ENCODE assay signal across 9 cellular contexts in genomic region chr16:27245276-27246231, GRCh38. TPM values are rescaled to one million over a fixed set of nuclear protein-coding genes. Genes with fewer than 3 reads are reported as not detected.
DNase-seq lines count a peak whose midpoint lies in the region; ATAC-seq and TF ChIP-seq lines count a peak whose summit lies in the region.
"Had no signal": no experiment of that assay in that cellular context is flagged by ENCODE, and none has a peak within 500 bp of the region (broad histone marks: within the 10 kb centered on the region; RNA-seq: fewer than 3 reads in every experiment).

No MANE protein-coding gene starts in this region.

- peak; percentile 90 to 93 for ATAC-seq in activated CD4-positive, CD25-positive, alpha-beta regulatory T cell treated with anti-CD3 and anti-CD28 coated beads, Interleukin-2, amount 50 U/mL, for 24 hours
- ATAC-seq in GM21526 (IDR thresholded peaks at IDR 0.05; ENCODE audit: low FRiP score, unreplicated experiment) (no peak), HG03457 (IDR thresholded peaks at IDR 0.05; ENCODE audit: unreplicated experiment) (no peak), GM21737 (IDR thresholded peaks at IDR 0.05; ENCODE audit: unreplicated experiment) (no peak)

- 76% methylated on average over 20 of the region's 20 CpGs for WGBS in liver
- 66% methylated on average over 20 of the region's 20 CpGs for WGBS in suprapubic skin

- H3K9me3 ChIP-seq in liver (ENCODE audit: control insufficient read depth in 4 of 4, low read length in 3 of 4) (no peaks in the 10 kb centered on the region), suprapubic skin (no peaks in the 10 kb centered on the region)

- TF ChIP-seq POLR2A in suprapubic skin (IDR thresholded peaks at IDR 0.05), result no peak

- peaks cover 0 to 2% (median 0%) of the 10 kb centered on the region in 4 donors for H3K36me3 ChIP-seq in liver (ENCODE audit: control insufficient read depth in 4 of 4, insufficient read depth in 3 of 4, low read depth in 1 of 4, low read length in 3 of 4)
- peaks cover 3% of the 10 kb centered on the region for H3K36me3 ChIP-seq in suprapubic skin

- no peak for DNase-seq in activated CD4-positive, CD25-positive, alpha-beta regulatory T cell (lab: John Stamatoyannopoulos, UW)
- DNase-seq in astrocyte of the spinal cord (ENCODE audit: low read depth, low spot score) (peak; percentile 81), suprapubic skin (ENCODE audit: low spot score in 2 of 2) (no peak)

- TF ChIP-seq CTCF in astrocyte of the spinal cord (IDR thresholded peaks at IDR 0.05; ENCODE audit: low read depth, low read length), result no peak
- TF ChIP-seq CTCF in liver (IDR thresholded peaks at IDR 0.05; ENCODE audit: low read depth, low read length, missing input control), result no peak
- TF ChIP-seq CTCF in suprapubic skin (IDR thresholded peaks at IDR 0.05), result no peak

- H3K4me3 ChIP-seq in astrocyte of the spinal cord (ENCODE audit: low read depth, low read length) (no peak overlapping the region), liver (ENCODE audit: low read depth in 1 of 3, low read length in 3 of 3) (no peak overlapping the region), suprapubic skin (no peak overlapping the region)

- H3K27ac ChIP-seq in liver (ENCODE audit: low read depth in 1 of 2, low read length in 2 of 2), result peak overlapping the region; percentile 42 to 76
- H3K27ac ChIP-seq in suprapubic skin, result peak overlapping the region; percentile 44
- H3K27ac ChIP-seq: 22Rv1 had no signal

- H3K9ac ChIP-seq in liver (ENCODE audit: low read depth in 1 of 2, low read length in 2 of 2), result no peak overlapping the region

- in situ Hi-C loops in astrocyte of the spinal cord (cut with HindIII; ENCODE audit: low sequenced_read_pairs), result no loop called here

- TF ChIP-seq RAD21 in liver (IDR thresholded peaks at IDR 0.05), result no peak

- TF ChIP-seq EP300 in suprapubic skin (IDR thresholded peaks at IDR 0.05), result no peak

- H3K27me3 ChIP-seq in liver (ENCODE audit: control insufficient read depth in 4 of 4, insufficient read depth in 4 of 4, low read length in 3 of 4) (no peaks in the 10 kb centered on the region), suprapubic skin (no peaks in the 10 kb centered on the region)

- H3K4me1 ChIP-seq in liver (ENCODE audit: control insufficient read depth in 4 of 4, insufficient read depth in 4 of 4, low read length in 3 of 4) (peaks cover 0 to 11% (median 2%) of the 10 kb centered on the region in 4 donors), suprapubic skin (peaks cover 41% of the 10 kb centered on the region)

TF ChIP-seq in liver, 16 proteins besides CTCF, POLR2A, EP300 and RAD21:
- TF ChIP-seq NR2F2 (IDR thresholded peaks at IDR 0.05) (peak; percentile 45), HNF4A (conservative IDR thresholded peaks at IDR 0.05) (no peak), YY1 (IDR thresholded peaks at IDR 0.05) (no peak), MAX (IDR thresholded peaks at IDR 0.05) (no peak), GABPA (IDR thresholded peaks at IDR 0.05 in 1 of 2, conservative IDR thresholded peaks at IDR 0.05 in 1 of 2) (no peak), FOXA2 (IDR thresholded peaks at IDR 0.05) (no peak), ATF3 (IDR thresholded peaks at IDR 0.05) (no peak), REST (IDR thresholded peaks at IDR 0.05) (peak; percentile 49), HNF4G (IDR thresholded peaks at IDR 0.05) (no peak), TAF1 (conservative IDR thresholded peaks at IDR 0.05) (no peak), SP1 (IDR thresholded peaks at IDR 0.05) (no peak), EGR1 (IDR thresholded peaks at IDR 0.05; ENCODE audit: low read depth in 2 of 2) (no peak), JUND (IDR thresholded peaks at IDR 0.05) (no peak), RXRA (IDR thresholded peaks at IDR 0.05) (no peak)
- TF ChIP-seq, protein P1, sequence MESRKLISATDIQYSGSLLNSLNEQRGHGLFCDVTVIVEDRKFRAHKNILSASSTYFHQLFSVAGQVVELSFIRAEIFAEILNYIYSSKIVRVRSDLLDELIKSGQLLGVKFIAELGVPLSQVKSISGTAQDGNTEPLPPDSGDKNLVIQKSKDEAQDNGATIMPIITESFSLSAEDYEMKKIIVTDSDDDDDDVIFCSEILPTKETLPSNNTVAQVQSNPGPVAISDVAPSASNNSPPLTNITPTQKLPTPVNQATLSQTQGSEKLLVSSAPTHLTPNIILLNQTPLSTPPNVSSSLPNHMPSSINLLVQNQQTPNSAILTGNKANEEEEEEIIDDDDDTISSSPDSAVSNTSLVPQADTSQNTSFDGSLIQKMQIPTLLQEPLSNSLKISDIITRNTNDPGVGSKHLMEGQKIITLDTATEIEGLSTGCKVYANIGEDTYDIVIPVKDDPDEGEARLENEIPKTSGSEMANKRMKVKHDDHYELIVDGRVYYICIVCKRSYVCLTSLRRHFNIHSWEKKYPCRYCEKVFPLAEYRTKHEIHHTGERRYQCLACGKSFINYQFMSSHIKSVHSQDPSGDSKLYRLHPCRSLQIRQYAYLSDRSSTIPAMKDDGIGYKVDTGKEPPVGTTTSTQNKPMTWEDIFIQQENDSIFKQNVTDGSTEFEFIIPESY (IDR thresholded peaks at IDR 0.05), result no peak

RNA-seq across cellular contexts. Expression of gene NSMCE1, which starts 23.0 kb away (rescaled TPM):
- total RNA-seq in liver (10 to 100 TPM; 16.5 to 16.6 TPM), suprapubic skin (10 to 100 TPM; 23.0 to 32.2 (median 29.3) TPM)
- polyA plus RNA-seq in liver, result 10 to 100 TPM; 26.9 to 39.0 TPM

RNA-seq across cellular contexts. Expression of gene KDM8, which starts 42.2 kb away (rescaled TPM):
- 100 to 1,000 TPM in 1 of 2 donors, 1 to 10 TPM in 1; 4.6 to 198 TPM for total RNA-seq in liver
- 10 to 100 TPM; 96.7 to 98.7 TPM for polyA plus RNA-seq in liver
- total RNA-seq in suprapubic skin, result 1 to 10 TPM; 1.3 to 5.0 (median 3.7) TPM

Comparison
In these comparisons a context has a peak if more than half of its experiments do, and no peak if none do; other contexts are left out.
1. ATAC-seq: peak in activated CD4-positive, CD25-positive, alpha-beta regulatory T cell treated with anti-CD3 and anti-CD28 coated beads, Interleukin-2, amount 50 U/mL, for 24 hours (2 of 2); none in GM21526 (single experiment), HG03457 (single experiment) and GM21737 (single experiment).